In the genomic region with DNA sequence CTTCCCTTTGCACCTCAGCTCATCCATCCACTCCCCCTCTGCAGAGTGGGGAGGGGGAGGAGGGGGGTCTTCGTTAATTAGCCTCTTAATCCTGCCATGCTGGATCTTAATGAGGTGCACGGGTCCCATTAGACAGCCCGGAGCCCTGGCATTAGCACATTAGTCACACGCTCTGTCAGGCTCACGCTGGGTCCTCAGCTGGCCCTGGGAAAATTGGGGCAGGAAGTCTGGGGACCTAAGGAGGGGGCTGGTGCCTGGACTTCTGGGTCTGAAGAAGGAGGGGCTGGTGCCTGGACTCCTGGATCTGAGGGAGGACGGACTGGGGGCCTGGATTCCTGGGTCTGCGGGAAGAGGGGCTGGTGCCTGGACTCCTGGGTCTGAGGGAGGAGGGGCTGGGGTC, we compare ENCODE assay signal across 24 cellular contexts. TPM values are rescaled to one million over a fixed set of nuclear protein-coding genes. Genes with fewer than 3 reads are reported as not detected.
DNase-seq lines count a peak whose midpoint lies in the region; ATAC-seq, FAIRE-seq and TF ChIP-seq lines count a peak whose summit lies in the region.
"Had no signal": no experiment of that assay in that cellular context is flagged by ENCODE, and none has a peak within 500 bp of the region (broad histone marks: within the 10 kb centered on the region; RNA-seq: fewer than 3 reads in every experiment).

No MANE protein-coding gene starts in this region.

- TF ChIP-seq POLR2A in HepG2 (IDR thresholded peaks at IDR 0.05; ENCODE audit: insufficient read depth in 1 of 2, low read depth in 2 of 2, low read length in 2 of 2): no peak

- CTCF ChIA-PET in PC-9 (lab: Charles Lee) (interaction anchor here (0.6 kb wide), 1 partner anchor 216 kb away, joined by 3 read pairs; a partner anchor contains a TSS), HepG2 (lab: Yijun Ruan, JAX; ENCODE audit: low intra/inter-chr PET ratio, low total read pairs) (no interaction called here)

- H3K4me2 ChIP-seq in GM23338 (peak overlapping the region; percentile 78; the same call in 1 of the 2 replicates), PC-9 (peak overlapping the region; percentile 73), neural progenitor cell (peak overlapping the region; percentile 86), HepG2 (ENCODE audit: low read depth, low read length) (no peak overlapping the region)
- H3K4me2 ChIP-seq: KMS-11 had no signal

- peaks cover 3% of the 10 kb centered on the region; the same call in 2 of the 3 replicates for H3K9me3 Mint-ChIP-seq in GM23338
- no peaks in the 10 kb centered on the region for H3K9me3 Mint-ChIP-seq in neural progenitor cell
- H3K9me3 Mint-ChIP-seq in stimulated activated memory B cell treated with anti-CD40 and anti-IgM and Interleukin-4, amounts not matched to agents 10 μg/mL and 1 μg/mL and 100 μg/mL, for 72 hours: no peaks in the 10 kb centered on the region
- H3K9me3 Mint-ChIP-seq: CD4-positive, alpha-beta T cell; natural killer cell; T-helper 1 cell treated with Interleukin-12 subunit alpha and Interleukin-12 subunit beta and Interleukin-4 antibody, amounts not matched to agents 30 μg/mL and 1 μg/mL, for 36 hours had no signal

- H2AFZ ChIP-seq in GM23338 (peak overlapping the region; percentile 56; the same call in 1 of the 2 replicates), PC-9 (peak overlapping the region; percentile 47; the same call in 1 of the 2 replicates), neural progenitor cell (replicated peaks) (peak overlapping the region; percentile 82), HepG2 (ENCODE audit: low read length) (no peak overlapping the region)
- H2AFZ ChIP-seq: parathyroid adenoma had no signal

- no peaks in the 10 kb centered on the region for H3K36me3 ChIP-seq in GM23338 (ENCODE audit: insufficient read depth)
- no peaks in the 10 kb centered on the region for H3K36me3 ChIP-seq in PC-9 (ENCODE audit: low read depth)
- no peaks in the 10 kb centered on the region for H3K36me3 ChIP-seq in neural progenitor cell
- H3K36me3 ChIP-seq in HepG2 (replicated peaks in 1 of 2; ENCODE audit: control insufficient read depth in 1 of 2, insufficient read depth in 2 of 2, low read length in 2 of 2): no peaks in the 10 kb centered on the region
- H3K36me3 ChIP-seq: breast epithelium, stomach, tibial artery had no signal

- 29% methylated on average over 5 of the region's 7 CpGs for WGBS in HepG2 (ENCODE audit: low lambda C conversion rate)

- TF ChIP-seq EP300 in HepG2 (IDR thresholded peaks at IDR 0.05; ENCODE audit: low read depth in 2 of 2, low read length in 2 of 2) (no peak), HepG2 (CRISPR knock-in tag; IDR thresholded peaks at IDR 0.05; ENCODE audit: borderline replicate concordance) (no peak)

- H3K4me3 Mint-ChIP-seq in GM23338: peak overlapping the region; percentile 61; the same call in 2 of the 3 replicates
- H3K4me3 Mint-ChIP-seq in neural progenitor cell: peak overlapping the region; percentile 74
- no peak overlapping the region for H3K4me3 Mint-ChIP-seq in stimulated activated memory B cell treated with anti-CD40 and anti-IgM and Interleukin-4, amounts not matched to agents 10 μg/mL and 1 μg/mL and 100 μg/mL, for 72 hours
- H3K4me3 Mint-ChIP-seq: activated CD4-positive, alpha-beta T cell treated with anti-CD3 and anti-CD28 coated beads for 36 hours; natural killer cell; T-helper 1 cell treated with Interleukin-12 subunit alpha and Interleukin-12 subunit beta and Interleukin-4 antibody, amounts not matched to agents 30 μg/mL and 1 μg/mL, for 36 hours had no signal

- H3F3A ChIP-seq in GM23338 (replicated peaks; ENCODE audit: low read depth) (no peaks in the 10 kb centered on the region), PC-9 (ENCODE audit: insufficient read depth, low read depth) (peaks cover 36% of the 10 kb centered on the region), neural progenitor cell (ENCODE audit: low read depth) (peaks cover 17% of the 10 kb centered on the region)

- H4K20me1 ChIP-seq in GM23338 (replicated peaks; ENCODE audit: insufficient read depth): no peaks in the 10 kb centered on the region
- no peaks in the 10 kb centered on the region for H4K20me1 ChIP-seq in PC-9 (ENCODE audit: insufficient read depth)
- no peaks in the 10 kb centered on the region for H4K20me1 ChIP-seq in neural progenitor cell (ENCODE audit: low read depth)
- H4K20me1 ChIP-seq in HepG2 (ENCODE audit: insufficient read depth, low read length): no peaks in the 10 kb centered on the region

- no peak for TF ChIP-seq CTCF in GM23338 (conservative IDR thresholded peaks at IDR 0.05; ENCODE audit: low read depth in 2 of 2)
- TF ChIP-seq CTCF in PC-9 (conservative IDR thresholded peaks at IDR 0.05): no peak
- TF ChIP-seq CTCF in neural progenitor cell (IDR thresholded peaks at IDR 0.05): no peak
- TF ChIP-seq CTCF in HepG2 (CRISPR knock-in tag; IDR thresholded peaks at IDR 0.05): no peak

- peak; percentile 8 for ATAC-seq in GM23338
- no peak for ATAC-seq in HepG2
- no peak for ATAC-seq in stimulated activated memory B cell treated with anti-CD40 and anti-IgM and Interleukin-4, amounts not matched to agents 10 μg/mL and 1 μg/mL and 100 μg/mL, for 72 hours

- no TSS peak for BruUV-seq in PC-9 (replicated peaks; lab: Mats Ljungman, UMichigan)
- BruUV-seq in HepG2 (replicated peaks; lab: Mats Ljungman, UMichigan): no TSS peak

- peaks cover 40% of the 10 kb centered on the region for H3K27me3 Mint-ChIP-seq in GM23338 (ENCODE audit: insufficient read depth, low read depth, poor library complexity)
- peaks cover 36% of the 10 kb centered on the region for H3K27me3 Mint-ChIP-seq in neural progenitor cell (ENCODE audit: insufficient read depth, low read depth)
- peaks cover 93% of the 10 kb centered on the region for H3K27me3 Mint-ChIP-seq in stimulated activated memory B cell treated with anti-CD40 and anti-IgM and Interleukin-4, amounts not matched to agents 10 μg/mL and 1 μg/mL and 100 μg/mL, for 72 hours

- no peak for TF ChIP-seq RAD21 in HepG2 (CRISPR knock-in tag; IDR thresholded peaks at IDR 0.05)

- H3K36me3 Mint-ChIP-seq in GM23338 (ENCODE audit: low read depth) (no peaks in the 10 kb centered on the region; the same call in 2 of the 3 replicates), neural progenitor cell (no peaks in the 10 kb centered on the region)
- H3K36me3 Mint-ChIP-seq in stimulated activated memory B cell treated with anti-CD40 and anti-IgM and Interleukin-4, amounts not matched to agents 10 μg/mL and 1 μg/mL and 100 μg/mL, for 72 hours: no peaks in the 10 kb centered on the region
- H3K36me3 Mint-ChIP-seq: natural killer cell had no signal

- in situ Hi-C loops in HepG2 (cut with HindIII; ENCODE audit: extremely low pct_ligation_motif_present, low pct_unique_long_range_greater_than_20kb): no loop called here

- POLR2A ChIA-PET in PC-9 (lab: Charles Lee; ENCODE audit: unreplicated experiment): no interaction called here
- POLR2A ChIA-PET in HepG2 (lab: Yijun Ruan, JAX): interaction anchor here (0.8 kb wide), 1 partner anchor 132 kb away, joined by 3 read pairs; no protein-coding TSS in a partner anchor

- FAIRE-seq in HepG2 (lab: Jason Lieb, UNC): no peak
- FAIRE-seq in frontal cortex (lab: Jason Lieb, UNC): no peak

- no peaks in the 10 kb centered on the region for H3K79me2 ChIP-seq in GM23338 (replicated peaks; ENCODE audit: insufficient read depth)
- H3K79me2 ChIP-seq in PC-9 (ENCODE audit: low read depth): no peaks in the 10 kb centered on the region
- H3K79me2 ChIP-seq in neural progenitor cell (ENCODE audit: low read depth): no peaks in the 10 kb centered on the region
- H3K79me2 ChIP-seq in HepG2 (ENCODE audit: insufficient read depth, low read length): no peaks in the 10 kb centered on the region
- H3K79me2 ChIP-seq: parathyroid adenoma had no signal

- H3K9me3 ChIP-seq in PC-9 (ENCODE audit: insufficient read depth, low read depth) (no peaks in the 10 kb centered on the region), neural progenitor cell (ENCODE audit: low read depth) (no peaks in the 10 kb centered on the region), HepG2 (ENCODE audit: low read length) (no peaks in the 10 kb centered on the region)
- H3K9me3 ChIP-seq: breast epithelium, stomach, tibial artery had no signal

- H3K4me1 Mint-ChIP-seq in GM23338 (peaks cover 21% of the 10 kb centered on the region), neural progenitor cell (peaks cover 36% of the 10 kb centered on the region)
- H3K4me1 Mint-ChIP-seq in stimulated activated memory B cell treated with anti-CD40 and anti-IgM and Interleukin-4, amounts not matched to agents 10 μg/mL and 1 μg/mL and 100 μg/mL, for 72 hours: peaks cover 26% of the 10 kb centered on the region

- no peak overlapping the region for H3K9ac ChIP-seq in neural progenitor cell
- no peak overlapping the region for H3K9ac ChIP-seq in HepG2 (ENCODE audit: insufficient read depth, low read depth, low read length)
- H3K9ac ChIP-seq: KMS-11, parathyroid adenoma had no signal

- H3K4me3 ChIP-seq in GM23338: peak overlapping the region; percentile 55; the same call in 1 of the 2 replicates
- peak overlapping the region; percentile 47; the same call in 1 of the 2 replicates for H3K4me3 ChIP-seq in PC-9
- peak overlapping the region; percentile 46 for H3K4me3 ChIP-seq in neural progenitor cell
- no peak overlapping the region for H3K4me3 ChIP-seq in HepG2 (replicated peaks in 1 of 3; ENCODE audit: insufficient read depth in 1 of 3, low read depth in 2 of 3, low read length in 3 of 3)
- H3K4me3 ChIP-seq: tibial artery had no signal

- H3K27me3 ChIP-seq in GM23338 (ENCODE audit: insufficient read depth) (peaks cover 30% of the 10 kb centered on the region), PC-9 (ENCODE audit: insufficient read depth, low read depth) (no peaks in the 10 kb centered on the region), neural progenitor cell (peaks cover 45% of the 10 kb centered on the region), HepG2 (ENCODE audit: control insufficient read depth in 1 of 2, insufficient read depth in 2 of 2, low read length in 2 of 2) (peaks cover 5 to 47% of the 10 kb centered on the region in 2 experiments)

- H3K9me2 ChIP-seq in GM23338 (ENCODE audit: insufficient read depth) (no peaks in the 10 kb centered on the region), PC-9 (ENCODE audit: insufficient read depth) (no peaks in the 10 kb centered on the region)

- intact Hi-C loops in PC-9 (cut with micrococcal nuclease; ENCODE audit: unreplicated experiment): loop anchor here (2.0 kb wide), 1 partner anchor 74 kb away; no protein-coding TSS in a partner anchor
- intact Hi-C loops in HepG2 (cut with micrococcal nuclease; ENCODE audit: unreplicated experiment): no loop called here

- H3K27ac Mint-ChIP-seq in GM23338: no peak overlapping the region
- H3K27ac Mint-ChIP-seq in neural progenitor cell: no peak overlapping the region
- no peak overlapping the region for H3K27ac Mint-ChIP-seq in stimulated activated memory B cell treated with anti-CD40 and anti-IgM and Interleukin-4, amounts not matched to agents 10 μg/mL and 1 μg/mL and 100 μg/mL, for 72 hours
- H3K27ac Mint-ChIP-seq: activated CD4-positive, alpha-beta T cell treated with anti-CD3 and anti-CD28 coated beads for 36 hours; CD4-positive, alpha-beta T cell; natural killer cell; T-helper 1 cell treated with Interleukin-12 subunit alpha and Interleukin-12 subunit beta and Interleukin-4 antibody, amounts not matched to agents 30 μg/mL and 1 μg/mL, for 36 hours had no signal

- H3K27ac ChIP-seq in GM23338 (ENCODE audit: low read depth) (no peak overlapping the region), PC-9 (peak overlapping the region; percentile 65), epithelial cell of prostate (peak overlapping the region; percentile 55), neural progenitor cell (no peak overlapping the region), HepG2 (ENCODE audit: extremely low read length, insufficient read depth, low read length) (no peak overlapping the region)
- H3K27ac ChIP-seq: breast epithelium, KMS-11, parathyroid adenoma, stomach, tibial artery had no signal

- H3K4me1 ChIP-seq in GM23338 (ENCODE audit: insufficient read depth) (peaks cover 6% of the 10 kb centered on the region), PC-9 (replicated peaks; ENCODE audit: insufficient read depth) (peaks cover 56% of the 10 kb centered on the region), neural progenitor cell (peaks cover 6% of the 10 kb centered on the region), HepG2 (ENCODE audit: insufficient read depth, low read length) (peaks cover 12% of the 10 kb centered on the region)
- H3K4me1 ChIP-seq: breast epithelium, parathyroid adenoma had no signal

- DNase-seq in GM23338 (ENCODE audit: low spot score) (no peak), PC-9 (no peak), epithelial cell of prostate (ENCODE audit: low read depth, low spot score) (no peak), neural progenitor cell (ENCODE audit: low spot score) (peak; percentile 77), HepG2 (ENCODE audit: low spot score) (no peak), foreskin melanocyte (no peak), frontal cortex (ENCODE audit: low spot score in 2 of 2) (no peak)
- DNase-seq: activated CD8-positive, alpha-beta memory T cell treated with anti-CD3 and anti-CD28 coated beads for 24 hours; CD4-positive, alpha-beta T cell; cortex of kidney; DMS153; mesenchymal stem cell; natural killer cell; NCI-H510A treated with DMSO at 0.1 percent for 48 hours; tibial artery had no signal

RNA-seq across cellular contexts. Expression of a gene that starts 0.4 kb away (rescaled TPM):
- total RNA-seq in GM23338 (2014; rRNA removed; shearing (Covaris generic)): 3.8 and 6.2 TPM in 2 replicates
- 2.8 and 3.6 TPM in 2 replicates for polyA plus RNA-seq in GM23338 (2016; fragmentation: Nextera tagmentation; extraction: Ambion mirVana)
- total RNA-seq in PC-9 (2021): 22.7 and 23.2 TPM in 2 replicates
- total RNA-seq in neural progenitor cell (ENCODE audit: low replicate concordance): 1.0 and 1.9 TPM in 2 replicates
- total RNA-seq in HepG2 (2016; rRNA removed; fragmentation: Illumina TruSeq; extraction: Trizol): not detected in 2 replicates
- total RNA-seq in HepG2 (2016; cell fraction: cytosol; rRNA removed; fragmentation: Illumina TruSeq; extraction: Trizol; ENCODE audit: low read depth): not detected in 2 replicates
- total RNA-seq in HepG2 (2016; cell fraction: insoluble cytoplasmic fraction; rRNA removed; fragmentation: Illumina TruSeq; extraction: Trizol): not detected in 2 replicates
- not detected in 2 replicates for total RNA-seq in HepG2 (2016; cell fraction: membrane; rRNA removed; fragmentation: Illumina TruSeq; extraction: Trizol)
- not detected in 2 replicates for total RNA-seq in HepG2 (2016; cell fraction: nucleus; rRNA removed; fragmentation: Illumina TruSeq; extraction: Trizol)
- not detected in 2 replicates for polyA plus RNA-seq in HepG2 (2011; rRNA removed)
- polyA plus RNA-seq in HepG2 (2011; cell fraction: cytosol; rRNA removed): not detected in 2 replicates
- not detected in 2 replicates for polyA plus RNA-seq in HepG2 (2011; cell fraction: nucleus; rRNA removed)
- polyA plus RNA-seq in HepG2 (2012): not detected in 2 replicates
- not detected in 2 replicates for polyA plus RNA-seq in HepG2 (2016; cell fraction: cytosol; fragmentation: Illumina TruSeq; extraction: Trizol; ENCODE audit: low read depth)
- polyA plus RNA-seq in HepG2 (2016; cell fraction: insoluble cytoplasmic fraction; fragmentation: Illumina TruSeq; extraction: Trizol; ENCODE audit: low read depth): not detected in 2 replicates
- polyA plus RNA-seq in HepG2 (2016; cell fraction: membrane; fragmentation: Illumina TruSeq; extraction: Trizol; ENCODE audit: low read depth): not detected in 2 replicates
- polyA plus RNA-seq in HepG2 (2016; cell fraction: nucleus; fragmentation: Illumina TruSeq; extraction: Trizol; ENCODE audit: insufficient read depth, low read depth): not detected in 2 replicates
- 0.06 and 0.70 TPM in 2 replicates for polyA minus RNA-seq in HepG2 (2011; rRNA and poly(A)+ RNA removed; ENCODE audit: low replicate concordance)
- polyA minus RNA-seq in HepG2 (2011; cell fraction: cytosol; rRNA and poly(A)+ RNA removed): not detected in 2 replicates
- polyA minus RNA-seq in HepG2 (2011; cell fraction: nucleus; rRNA and poly(A)+ RNA removed): not detected in 2 replicates
- total RNA-seq in frontal cortex: not detected
- total RNA-seq: activated CD4-positive, alpha-beta T cell treated with anti-CD3 and anti-CD28 coated beads for 36 hours; CD4-positive, alpha-beta T cell; fibroblast of lung; natural killer cell; stomach had no signal
- polyA plus RNA-seq: fibroblast of lung had no signal

RNA-seq across cellular contexts. Expression of a gene that starts 7.7 kb away (rescaled TPM):
- not detected in 2 replicates for total RNA-seq in GM23338 (2014; rRNA removed; shearing (Covaris generic))
- not detected in 2 replicates for polyA plus RNA-seq in GM23338 (2016; fragmentation: Nextera tagmentation; extraction: Ambion mirVana)
- total RNA-seq in PC-9 (2021): not detected in 2 replicates
- not detected in 2 replicates for total RNA-seq in neural progenitor cell (ENCODE audit: low replicate concordance)
- total RNA-seq in HepG2 (2016; rRNA removed; fragmentation: Illumina TruSeq; extraction: Trizol): not detected in 2 replicates
- not detected in 2 replicates for total RNA-seq in HepG2 (2016; cell fraction: cytosol; rRNA removed; fragmentation: Illumina TruSeq; extraction: Trizol; ENCODE audit: low read depth)
- total RNA-seq in HepG2 (2016; cell fraction: insoluble cytoplasmic fraction; rRNA removed; fragmentation: Illumina TruSeq; extraction: Trizol): not detected in 2 replicates
- not detected in 2 replicates for total RNA-seq in HepG2 (2016; cell fraction: membrane; rRNA removed; fragmentation: Illumina TruSeq; extraction: Trizol)
- not detected in 2 replicates for total RNA-seq in HepG2 (2016; cell fraction: nucleus; rRNA removed; fragmentation: Illumina TruSeq; extraction: Trizol)
- polyA plus RNA-seq in HepG2 (2011; rRNA removed): not detected in 2 replicates
- not detected in 2 replicates for polyA plus RNA-seq in HepG2 (2011; cell fraction: cytosol; rRNA removed)
- not detected in 2 replicates for polyA plus RNA-seq in HepG2 (2011; cell fraction: nucleus; rRNA removed)
- not detected in 2 replicates for polyA plus RNA-seq in HepG2 (2012)
- not detected in 2 replicates for polyA plus RNA-seq in HepG2 (2016; cell fraction: cytosol; fragmentation: Illumina TruSeq; extraction: Trizol; ENCODE audit: low read depth)
- polyA plus RNA-seq in HepG2 (2016; cell fraction: insoluble cytoplasmic fraction; fragmentation: Illumina TruSeq; extraction: Trizol; ENCODE audit: low read depth): not detected in 2 replicates
- polyA plus RNA-seq in HepG2 (2016; cell fraction: membrane; fragmentation: Illumina TruSeq; extraction: Trizol; ENCODE audit: low read depth): not detected in 2 replicates
- polyA plus RNA-seq in HepG2 (2016; cell fraction: nucleus; fragmentation: Illumina TruSeq; extraction: Trizol; ENCODE audit: insufficient read depth, low read depth): not detected in 2 replicates
- polyA minus RNA-seq in HepG2 (2011; rRNA and poly(A)+ RNA removed; ENCODE audit: low replicate concordance): not detected in 2 replicates
- not detected in 2 replicates for polyA minus RNA-seq in HepG2 (2011; cell fraction: cytosol; rRNA and poly(A)+ RNA removed)
- not detected in 2 replicates for polyA minus RNA-seq in HepG2 (2011; cell fraction: nucleus; rRNA and poly(A)+ RNA removed)
- not detected for total RNA-seq in frontal cortex
- total RNA-seq: activated CD4-positive, alpha-beta T cell treated with anti-CD3 and anti-CD28 coated beads for 36 hours; breast epithelium; CD4-positive, alpha-beta T cell; fibroblast of lung; natural killer cell; RPMI7951; stomach had no signal
- polyA plus RNA-seq: fibroblast of lung had no signal

RNA-seq across cellular contexts. Expression of a gene that starts 48.5 kb away (rescaled TPM):
- total RNA-seq in GM23338 (2014; rRNA removed; shearing (Covaris generic)): not detected in 2 replicates
- polyA plus RNA-seq in GM23338 (2016; fragmentation: Nextera tagmentation; extraction: Ambion mirVana) (not detected in 2 replicates), HepG2 (2011; rRNA removed) (not detected in 2 replicates)
- total RNA-seq in PC-9 (2021) (not detected in 2 replicates), neural progenitor cell (ENCODE audit: low replicate concordance) (not detected in 2 replicates), HepG2 (2016; rRNA removed; fragmentation: Illumina TruSeq; extraction: Trizol) (not detected in 2 replicates), frontal cortex (not detected)
- total RNA-seq in HepG2 (2016; cell fraction: cytosol; rRNA removed; fragmentation: Illumina TruSeq; extraction: Trizol; ENCODE audit: low read depth): not detected in 2 replicates
- total RNA-seq in HepG2 (2016; cell fraction: insoluble cytoplasmic fraction; rRNA removed; fragmentation: Illumina TruSeq; extraction: Trizol): not detected in 2 replicates
- not detected in 2 replicates for total RNA-seq in HepG2 (2016; cell fraction: membrane; rRNA removed; fragmentation: Illumina TruSeq; extraction: Trizol)
- total RNA-seq in HepG2 (2016; cell fraction: nucleus; rRNA removed; fragmentation: Illumina TruSeq; extraction: Trizol): not detected in 2 replicates
- not detected in 2 replicates for polyA plus RNA-seq in HepG2 (2011; cell fraction: cytosol; rRNA removed)
- not detected in 2 replicates for polyA plus RNA-seq in HepG2 (2011; cell fraction: nucleus; rRNA removed)
- not detected in 2 replicates for polyA plus RNA-seq in HepG2 (2012)
- polyA plus RNA-seq in HepG2 (2016; cell fraction: cytosol; fragmentation: Illumina TruSeq; extraction: Trizol; ENCODE audit: low read depth): not detected in 2 replicates
- not detected in 2 replicates for polyA plus RNA-seq in HepG2 (2016; cell fraction: insoluble cytoplasmic fraction; fragmentation: Illumina TruSeq; extraction: Trizol; ENCODE audit: low read depth)
- polyA plus RNA-seq in HepG2 (2016; cell fraction: membrane; fragmentation: Illumina TruSeq; extraction: Trizol; ENCODE audit: low read depth): not detected in 2 replicates
- polyA plus RNA-seq in HepG2 (2016; cell fraction: nucleus; fragmentation: Illumina TruSeq; extraction: Trizol; ENCODE audit: insufficient read depth, low read depth): not detected in 2 replicates
- polyA minus RNA-seq in HepG2 (2011; rRNA and poly(A)+ RNA removed; ENCODE audit: low replicate concordance): not detected in 2 replicates
- polyA minus RNA-seq in HepG2 (2011; cell fraction: cytosol; rRNA and poly(A)+ RNA removed): not detected in 2 replicates
- not detected in 2 replicates for polyA minus RNA-seq in HepG2 (2011; cell fraction: nucleus; rRNA and poly(A)+ RNA removed)
- total RNA-seq: breast epithelium; CD4-positive, alpha-beta T cell; fibroblast of lung; natural killer cell; RPMI7951; stomach had no signal
- polyA plus RNA-seq: fibroblast of lung, stomach had no signal

RNA-seq across cellular contexts. Expression of a gene that starts 52.3 kb away (rescaled TPM):
- not detected in 2 replicates for total RNA-seq in GM23338 (2014; rRNA removed; shearing (Covaris generic))
- polyA plus RNA-seq in GM23338 (2016; fragmentation: Nextera tagmentation; extraction: Ambion mirVana) (not detected in 2 replicates), HepG2 (2011; rRNA removed) (not detected in 2 replicates)
- total RNA-seq in PC-9 (2021) (not detected in 2 replicates), neural progenitor cell (ENCODE audit: low replicate concordance) (not detected in 2 replicates), HepG2 (2016; rRNA removed; fragmentation: Illumina TruSeq; extraction: Trizol) (not detected in 2 replicates), frontal cortex (under 0.01 TPM)
- not detected in 2 replicates for total RNA-seq in HepG2 (2016; cell fraction: cytosol; rRNA removed; fragmentation: Illumina TruSeq; extraction: Trizol; ENCODE audit: low read depth)
- not detected in 2 replicates for total RNA-seq in HepG2 (2016; cell fraction: insoluble cytoplasmic fraction; rRNA removed; fragmentation: Illumina TruSeq; extraction: Trizol)
- not detected in 2 replicates for total RNA-seq in HepG2 (2016; cell fraction: membrane; rRNA removed; fragmentation: Illumina TruSeq; extraction: Trizol)
- total RNA-seq in HepG2 (2016; cell fraction: nucleus; rRNA removed; fragmentation: Illumina TruSeq; extraction: Trizol): not detected in 2 replicates
- polyA plus RNA-seq in HepG2 (2011; cell fraction: cytosol; rRNA removed): not detected in 2 replicates
- polyA plus RNA-seq in HepG2 (2011; cell fraction: nucleus; rRNA removed): not detected in 2 replicates
- polyA plus RNA-seq in HepG2 (2012): not detected in 2 replicates
- not detected in 2 replicates for polyA plus RNA-seq in HepG2 (2016; cell fraction: cytosol; fragmentation: Illumina TruSeq; extraction: Trizol; ENCODE audit: low read depth)
- not detected in 2 replicates for polyA plus RNA-seq in HepG2 (2016; cell fraction: insoluble cytoplasmic fraction; fragmentation: Illumina TruSeq; extraction: Trizol; ENCODE audit: low read depth)
- not detected in 2 replicates for polyA plus RNA-seq in HepG2 (2016; cell fraction: membrane; fragmentation: Illumina TruSeq; extraction: Trizol; ENCODE audit: low read depth)
- not detected in 2 replicates for polyA plus RNA-seq in HepG2 (2016; cell fraction: nucleus; fragmentation: Illumina TruSeq; extraction: Trizol; ENCODE audit: insufficient read depth, low read depth)
- polyA minus RNA-seq in HepG2 (2011; rRNA and poly(A)+ RNA removed; ENCODE audit: low replicate concordance): not detected in 2 replicates
- polyA minus RNA-seq in HepG2 (2011; cell fraction: cytosol; rRNA and poly(A)+ RNA removed): not detected in 2 replicates
- not detected in 2 replicates for polyA minus RNA-seq in HepG2 (2011; cell fraction: nucleus; rRNA and poly(A)+ RNA removed)
- total RNA-seq: activated CD4-positive, alpha-beta T cell treated with anti-CD3 and anti-CD28 coated beads for 36 hours; breast epithelium; CD4-positive, alpha-beta T cell; fibroblast of lung; natural killer cell; RPMI7951; stomach had no signal
- polyA plus RNA-seq: fibroblast of lung, stomach had no signal

Comparison
In these comparisons a context has a peak if more than half of its experiments do, and no peak if none do; other contexts are left out.
1. H3K27ac ChIP-seq: peak in PC-9 (single experiment) and epithelial cell of prostate (single experiment); none in GM23338 (single experiment), neural progenitor cell (single experiment) and HepG2 (single experiment).
2. H3K4me3 ChIP-seq: peak in GM23338 (single experiment), PC-9 (single experiment) and neural progenitor cell (single experiment); none in HepG2 (0 of 3).